ENCODE assay signal across 21 cellular contexts in genomic region chr11:129148487-129148886, GRCh38.
"Had no signal": no experiment of that assay in that cellular context is flagged by ENCODE, and none has a peak within 500 bp of the region (broad histone marks: within the 10 kb centered on the region; RNA-seq: fewer than 3 reads in every experiment).

No MANE protein-coding gene starts in this region.

- H3K36me3 ChIP-seq: esophagus squamous epithelium, lower lobe of right lung had no signal

- H3K27me3 Mint-ChIP-seq: activated naive CD4-positive, alpha-beta T cell treated with anti-CD3 and anti-CD28 coated beads, Interleukin-2, amount 10 ng/mL, durations not matched to agents 7 days and 5 days; activated naive CD8-positive, alpha-beta T cell treated with anti-CD3 and anti-CD28 coated beads, Interleukin-2, amount 50 U/mL, for 24 hours; brain had no signal

- H3K4me1 ChIP-seq: lower lobe of right lung had no signal

- ATAC-seq: activated CD4-positive, CD25-positive, alpha-beta regulatory T cell treated with anti-CD3 and anti-CD28 coated beads, Interleukin-2, amount 50 U/mL, for 24 hours; activated naive CD8-positive, alpha-beta T cell treated with anti-CD3 and anti-CD28 coated beads, Interleukin-2, amount 50 U/mL, for 24 hours; lower lobe of right lung had no signal

- H3K27ac ChIP-seq: coronary artery, lower lobe of right lung had no signal

- FAIRE-seq: endometrium had no signal

- H3K36me3 Mint-ChIP-seq: activated naive CD4-positive, alpha-beta T cell treated with anti-CD3 and anti-CD28 coated beads, Interleukin-2, amount 10 ng/mL, durations not matched to agents 7 days and 5 days had no signal

- H3K4me3 Mint-ChIP-seq: activated naive CD4-positive, alpha-beta T cell treated with anti-CD3 and anti-CD28 coated beads, Interleukin-2, amount 10 ng/mL, durations not matched to agents 7 days and 5 days; activated naive CD8-positive, alpha-beta T cell treated with anti-CD3 and anti-CD28 coated beads, Interleukin-2, amount 50 U/mL, for 24 hours; brain; central memory CD8-positive, alpha-beta T cell; nephron progenitor cell; T-helper 1 cell treated with Interleukin-12 subunit alpha and Interleukin-12 subunit beta and Interleukin-4 antibody, amounts not matched to agents 30 μg/mL and 1 μg/mL, for 36 hours had no signal

- DNase-seq: activated CD8-positive, alpha-beta memory T cell treated with anti-CD3 and anti-CD28 coated beads for 24 hours; activated CD8-positive, alpha-beta memory T cell treated with anti-CD3 and anti-CD28 coated beads, Interleukin-2, amount 50 U/mL, for 48 hours; activated effector memory CD4-positive, alpha-beta T cell treated with Interleukin-2 at 50 U/mL for 16 hours; activated naive CD4-positive, alpha-beta T cell treated with anti-CD3 and anti-CD28 coated beads, Interleukin-2, amount 10 ng/mL, durations not matched to agents 7 days and 5 days; activated naive CD8-positive, alpha-beta T cell treated with anti-CD3 and anti-CD28 coated beads, Interleukin-2, amount 50 U/mL, for 24 hours; activated T-cell treated with anti-CD3 and anti-CD28 coated beads, Interleukin-2, amount 50 U/mL, for 48 hours; anterior cingulate cortex; esophagus squamous epithelium; lower lobe of right lung; midbrain; nephron progenitor cell; nucleus accumbens; retina; stimulated activated CD8-positive, alpha-beta memory T cell treated with anti-CD3 and anti-CD28 coated beads, Interleukin-4, amount 100 ng/mL, for 48 hours; stimulated activated naive CD4-positive, alpha-beta T cell had no signal

- H3K4me1 Mint-ChIP-seq: activated naive CD4-positive, alpha-beta T cell treated with anti-CD3 and anti-CD28 coated beads, Interleukin-2, amount 10 ng/mL, durations not matched to agents 7 days and 5 days; activated naive CD8-positive, alpha-beta T cell treated with anti-CD3 and anti-CD28 coated beads, Interleukin-2, amount 50 U/mL, for 24 hours; central memory CD8-positive, alpha-beta T cell had no signal

- H3K27me3 ChIP-seq: esophagus squamous epithelium had no signal

- H3K4me3 ChIP-seq: coronary artery, esophagus squamous epithelium, lower lobe of right lung had no signal

- H3K27ac Mint-ChIP-seq: activated naive CD4-positive, alpha-beta T cell treated with anti-CD3 and anti-CD28 coated beads, Interleukin-2, amount 10 ng/mL, durations not matched to agents 7 days and 5 days; activated naive CD8-positive, alpha-beta T cell treated with anti-CD3 and anti-CD28 coated beads, Interleukin-2, amount 50 U/mL, for 24 hours; brain; nephron progenitor cell; T-helper 1 cell treated with Interleukin-12 subunit alpha and Interleukin-12 subunit beta and Interleukin-4 antibody, amounts not matched to agents 30 μg/mL and 1 μg/mL, for 36 hours had no signal
